ENCODE assay signal across 16 cellular contexts in the genomic region with DNA sequence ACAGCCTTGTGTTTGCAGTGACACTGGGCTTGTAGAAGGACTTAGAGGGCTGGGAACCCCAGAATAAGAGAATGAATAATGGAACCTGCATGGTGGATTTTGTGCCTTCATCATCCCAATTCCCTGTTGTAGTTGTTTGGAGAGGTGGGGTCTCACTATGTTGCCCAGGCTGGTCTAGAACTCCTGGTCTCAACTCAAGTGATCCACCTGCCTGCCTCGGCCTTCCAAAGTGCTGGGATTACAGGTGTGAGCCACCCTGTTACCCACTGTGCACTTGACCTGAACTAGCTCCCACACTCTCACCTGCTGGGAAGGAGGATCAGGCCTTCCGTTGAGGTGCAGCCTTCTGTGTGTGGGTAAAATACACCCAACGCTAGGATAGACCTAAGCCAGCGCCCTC. TPM values are rescaled to one million over a fixed set of nuclear protein-coding genes. Genes with fewer than 3 reads are reported as not detected.
DNase-seq lines count a peak whose midpoint lies in the region; ATAC-seq and TF ChIP-seq lines count a peak whose summit lies in the region.
"Had no signal": no experiment of that assay in that cellular context is flagged by ENCODE, and none has a peak within 500 bp of the region (broad histone marks: within the 10 kb centered on the region; RNA-seq: fewer than 3 reads in every experiment).

No MANE protein-coding gene starts in this region.

- no peaks in the 10 kb centered on the region for H3K9me2 ChIP-seq in Loucy (replicated peaks; ENCODE audit: low read depth, low read length)
- no peaks in the 10 kb centered on the region for H3K9me2 ChIP-seq in PC-3 (replicated peaks; ENCODE audit: low read length)

- no TSS peak for BruUV-seq in PC-3 (replicated peaks; lab: Mats Ljungman, UMichigan)

- H4K20me1 ChIP-seq in Loucy (ENCODE audit: insufficient read depth, low read length, poor library complexity, severe bottlenecking): peaks cover 29% of the 10 kb centered on the region
- no peaks in the 10 kb centered on the region for H4K20me1 ChIP-seq in PC-3 (ENCODE audit: low read length)

- no peak for TF ChIP-seq POLR2A in heart left ventricle (IDR thresholded peaks at IDR 0.05)

- DNase-seq in left ventricle myocardium inferior (no peak), heart left ventricle (no peak), natural killer cell (no peak), osteocyte (ENCODE audit: extremely low spot score, unreplicated experiment) (no peak), PC-3 (no peak)
- no peak for DNase-seq in stimulated activated CD4-positive, alpha-beta T cell treated with anti-CD3 and anti-CD28 coated beads, Interleukin-2, amount 100 ng/mL, for 24 hours
- DNase-seq: 8988T, DMS79, MM.1S, NCI-H187 treated with DMSO at 0.1 percent for 48 hours, NCI-H2171 treated with DMSO at 0.1 percent for 48 hours, NCI-H82 had no signal

- H3K4me2 ChIP-seq in Loucy (ENCODE audit: low read depth, low read length, poor library complexity, severe bottlenecking) (peak overlapping the region; percentile 78), PC-3 (ENCODE audit: low read length) (no peak overlapping the region)
- H3K4me2 ChIP-seq: KMS-11 had no signal

- H3K36me3 Mint-ChIP-seq in natural killer cell: no peaks in the 10 kb centered on the region
- H3K36me3 Mint-ChIP-seq in osteocyte (ENCODE audit: unreplicated experiment): no peaks in the 10 kb centered on the region

- POLR2A ChIA-PET in PC-3 (lab: Charles Lee; ENCODE audit: unreplicated experiment): interaction anchor here (0.5 kb wide), 1 partner anchor 1386 kb away, joined by 9 read pairs; no protein-coding TSS in a partner anchor

- H3K9me3 ChIP-seq in left ventricle myocardium inferior (replicated peaks) (no peaks in the 10 kb centered on the region), heart left ventricle (no peaks in the 10 kb centered on the region), Loucy (ENCODE audit: insufficient read depth, low read depth, low read length) (no peaks in the 10 kb centered on the region), PC-3 (ENCODE audit: low read length) (no peaks in the 10 kb centered on the region)

- H3K4me1 ChIP-seq in left ventricle myocardium inferior: peaks cover 59% of the 10 kb centered on the region
- H3K4me1 ChIP-seq in heart left ventricle: peaks cover 0 to 47% (median 24%) of the 10 kb centered on the region in 12 donors
- H3K4me1 ChIP-seq in Loucy (ENCODE audit: insufficient read depth, low read length, poor library complexity, severe bottlenecking): peaks cover 60% of the 10 kb centered on the region
- H3K4me1 ChIP-seq in PC-3 (ENCODE audit: insufficient read depth, low read length): no peaks in the 10 kb centered on the region; the same call in 1 of the 2 replicates

- no peaks in the 10 kb centered on the region for H3K36me3 ChIP-seq in left ventricle myocardium inferior
- no peaks in the 10 kb centered on the region for H3K36me3 ChIP-seq in heart left ventricle
- H3K36me3 ChIP-seq in Loucy (ENCODE audit: insufficient read depth, low read length): no peaks in the 10 kb centered on the region
- H3K36me3 ChIP-seq in PC-3 (ENCODE audit: low read depth, low read length): no peaks in the 10 kb centered on the region

- H3K27ac ChIP-seq in left ventricle myocardium inferior (replicated peaks) (peak overlapping the region; percentile 88), heart left ventricle (no peak overlapping the region), PC-3 (ENCODE audit: low read length) (no peak overlapping the region)
- H3K27ac ChIP-seq: C4-2B, KMS-11 had no signal

- intact Hi-C loops in left ventricle myocardium inferior (cut with micrococcal nuclease) (no loop called here), heart left ventricle (cut with DNase I) (loop anchor here in 6 of 10 donors (2.0 to 10.0 kb wide), 9 partner anchors 51 to 176 kb away; no protein-coding TSS in a partner anchor), natural killer cell (cut with micrococcal nuclease) (loop anchor here (10.0 kb wide), 1 partner anchor 53 kb away; no protein-coding TSS in a partner anchor), PC-3 (cut with micrococcal nuclease) (loop anchor here (5.0 kb wide), 1 partner anchor 41 kb away; no protein-coding TSS in a partner anchor)

- H3K9ac ChIP-seq in Loucy (ENCODE audit: low read depth, low read length, poor library complexity, severe bottlenecking) (peak overlapping the region; percentile 80), PC-3 (ENCODE audit: low read length) (no peak overlapping the region)
- H3K9ac ChIP-seq: KMS-11 had no signal

- H3K9me3 Mint-ChIP-seq in natural killer cell (no peaks in the 10 kb centered on the region), osteocyte (ENCODE audit: unreplicated experiment) (no peaks in the 10 kb centered on the region)

- H3F3A ChIP-seq in Loucy (ENCODE audit: low read depth) (peaks cover 11% of the 10 kb centered on the region), PC-3 (ENCODE audit: low read length, unreplicated experiment) (no peaks in the 10 kb centered on the region)

- no peak overlapping the region for H3K4me3 ChIP-seq in left ventricle myocardium inferior
- no peak overlapping the region for H3K4me3 ChIP-seq in heart left ventricle
- H3K4me3 ChIP-seq in Loucy (ENCODE audit: low read length, poor library complexity, severe bottlenecking): peak overlapping the region; percentile 95
- no peak overlapping the region for H3K4me3 ChIP-seq in PC-3 (ENCODE audit: low read length)

- CTCF ChIA-PET in PC-3 (lab: Charles Lee): no interaction called here

- H3K4me1 Mint-ChIP-seq in natural killer cell: peaks cover 59 to 74% of the 10 kb centered on the region in 2 donors
- H3K4me1 Mint-ChIP-seq in osteocyte (ENCODE audit: unreplicated experiment): peaks cover 21% of the 10 kb centered on the region

- H3K27me3 ChIP-seq in left ventricle myocardium inferior (ENCODE audit: low read depth) (peaks cover 11% of the 10 kb centered on the region), heart left ventricle (peaks cover 0 to 6% (median 0%) of the 10 kb centered on the region in 9 donors), Loucy (ENCODE audit: insufficient read depth, low read length, poor library complexity, severe bottlenecking) (no peaks in the 10 kb centered on the region), PC-3 (ENCODE audit: low read length) (no peaks in the 10 kb centered on the region)

- ATAC-seq in heart left ventricle: no peak
- ATAC-seq in natural killer cell: no peak
- ATAC-seq in HG03025 (IDR thresholded peaks at IDR 0.05; ENCODE audit: low FRiP score, unreplicated experiment): no peak
- ATAC-seq in PC-3: no peak

- no peak overlapping the region for H2AFZ ChIP-seq in Loucy (ENCODE audit: low read length)
- H2AFZ ChIP-seq in PC-3 (ENCODE audit: low read length): no peak overlapping the region

- H3K27ac Mint-ChIP-seq in natural killer cell (peak overlapping the region; percentile 65 to 81), osteocyte (ENCODE audit: unreplicated experiment) (no peak overlapping the region)

- TF ChIP-seq CTCF in left ventricle myocardium inferior (IDR thresholded peaks at IDR 0.05; ENCODE audit: borderline replicate concordance): no peak
- no peak for TF ChIP-seq CTCF in heart left ventricle (IDR thresholded peaks at IDR 0.05)
- no peak for TF ChIP-seq CTCF in Loucy (conservative IDR thresholded peaks at IDR 0.05; ENCODE audit: low read length)
- no peak for TF ChIP-seq CTCF in natural killer cell (IDR thresholded peaks at IDR 0.05)
- no peak for TF ChIP-seq CTCF in osteocyte (IDR thresholded peaks at IDR 0.05)
- no peak for TF ChIP-seq CTCF in PC-3 (conservative IDR thresholded peaks at IDR 0.05; ENCODE audit: low read depth, low read length)

- peaks cover 80% of the 10 kb centered on the region for H3K79me2 ChIP-seq in Loucy (ENCODE audit: insufficient read depth, low read length)
- H3K79me2 ChIP-seq in PC-3 (ENCODE audit: low read length): peaks cover 27% of the 10 kb centered on the region

- 83 to 90% (median 88%) methylated on average over 4 of the region's 4 CpGs for WGBS in heart left ventricle, 4 donors

- no peaks in the 10 kb centered on the region for H3K27me3 Mint-ChIP-seq in natural killer cell (ENCODE audit: low read depth in 2 of 2)
- peaks cover 3% of the 10 kb centered on the region for H3K27me3 Mint-ChIP-seq in osteocyte (ENCODE audit: unreplicated experiment)

- H3K4me3 Mint-ChIP-seq in natural killer cell (peak overlapping the region; percentile 52), osteocyte (ENCODE audit: unreplicated experiment) (no peak overlapping the region)

RNA-seq across cellular contexts. Expression of gene RAP1GAP2, which starts 55.4 kb away (rescaled TPM):
- total RNA-seq in left ventricle myocardium inferior (63.8 TPM), heart left ventricle (10 to 100 TPM; 24.7 to 44.1 (median 36.5) TPM), natural killer cell (100 to 1,000 TPM; 274 to 418 (median 390) TPM), osteocyte (6.3 and 7.8 TPM in 2 replicates), PC-3 (2014; rRNA removed) (14.5 and 26.0 TPM in 2 replicates)
- 10 to 100 TPM; 13.5 to 18.3 TPM for polyA plus RNA-seq in heart left ventricle
